Comparison of ENCODE assay signal across 11 cellular contexts in the genomic region with DNA sequence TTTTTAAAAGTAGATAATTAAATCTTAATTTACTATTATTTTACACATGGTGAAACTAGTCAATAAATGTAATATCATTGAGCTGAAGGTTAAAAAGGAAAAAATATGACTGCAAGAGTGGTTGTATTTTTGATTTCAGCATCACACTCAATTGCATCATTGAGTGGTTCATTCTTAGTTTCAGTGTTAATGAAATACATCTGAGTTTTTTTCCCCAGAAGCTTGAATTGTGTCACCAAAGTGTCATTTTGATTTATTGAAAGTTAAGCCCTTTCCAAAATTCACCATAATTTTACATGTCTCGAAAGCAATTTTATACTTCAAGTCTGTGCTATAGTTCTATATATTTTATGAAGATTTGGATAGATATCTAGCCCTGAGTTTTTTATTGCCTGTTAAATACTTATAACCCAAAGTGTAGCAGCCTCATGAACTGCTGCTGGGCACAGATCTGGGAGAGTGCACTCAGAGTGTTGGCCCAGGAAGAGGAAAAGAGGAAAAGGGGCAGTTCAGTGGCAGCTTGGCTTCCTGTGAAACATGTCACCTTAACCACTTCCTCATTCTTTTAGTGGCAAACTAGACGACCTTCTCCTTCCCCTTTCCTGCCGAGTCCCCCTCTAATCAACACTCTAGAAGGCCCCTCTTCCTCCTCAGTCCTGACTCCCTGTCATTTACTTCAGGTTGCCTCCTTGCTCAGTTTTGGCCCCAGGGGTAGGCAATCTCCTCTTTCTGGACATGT.
DNase-seq lines count a peak whose midpoint lies in the region; ATAC-seq and TF ChIP-seq lines count a peak whose summit lies in the region.
"Had no signal": no experiment of that assay in that cellular context is flagged by ENCODE, and none has a peak within 500 bp of the region (broad histone marks: within the 10 kb centered on the region; RNA-seq: fewer than 3 reads in every experiment).

No MANE protein-coding gene starts in this region.

- no peaks in the 10 kb centered on the region for H3K27me3 ChIP-seq in sigmoid colon

- H3K27ac Mint-ChIP-seq in activated B cell treated with CpG ODN at 0.5 μM for 24 hours: peak overlapping the region; percentile 76
- peak overlapping the region; percentile 52 for H3K27ac Mint-ChIP-seq in natural killer cell

- no peaks in the 10 kb centered on the region for H3K4me1 ChIP-seq in sigmoid colon

- TF ChIP-seq CTCF in activated B cell treated with CpG ODN at 0.5 μM for 24 hours (IDR thresholded peaks at IDR 0.05): no peak
- no peak for TF ChIP-seq CTCF in natural killer cell (IDR thresholded peaks at IDR 0.05)
- TF ChIP-seq CTCF in sigmoid colon (IDR thresholded peaks at IDR 0.05): no peak

- 19 to 41% methylated on average over 3 of the region's 3 CpGs for WGBS in sigmoid colon, 2 donors

- H3K27me3 Mint-ChIP-seq in activated B cell treated with CpG ODN at 0.5 μM for 24 hours: no peaks in the 10 kb centered on the region
- H3K27me3 Mint-ChIP-seq in natural killer cell (ENCODE audit: low read depth in 2 of 2): peaks cover 0 to 10% of the 10 kb centered on the region in 2 donors

- ATAC-seq in activated B cell treated with CpG ODN at 0.5 μM for 24 hours (ENCODE audit: low read depth): peak; percentile 61
- ATAC-seq in natural killer cell: peak; percentile 24 to 65 (median 57)
- no peak for ATAC-seq in HG03520 (IDR thresholded peaks at IDR 0.05; ENCODE audit: unreplicated experiment)

- no peaks in the 10 kb centered on the region for H3K9me3 ChIP-seq in sigmoid colon

- no peaks in the 10 kb centered on the region for H3K36me3 Mint-ChIP-seq in activated B cell treated with CpG ODN at 0.5 μM for 24 hours (ENCODE audit: low read depth)
- no peaks in the 10 kb centered on the region for H3K36me3 Mint-ChIP-seq in natural killer cell

- CTCF ChIA-PET in activated B cell treated with CpG ODN at 0.5 μM for 24 hours (lab: Charles Lee): no interaction called here

- no peak overlapping the region for H3K27ac ChIP-seq in sigmoid colon

- no peak for TF ChIP-seq POLR2A in sigmoid colon (IDR thresholded peaks at IDR 0.05)

- no peak for TF ChIP-seq EP300 in sigmoid colon (IDR thresholded peaks at IDR 0.05)

- H3K4me3 Mint-ChIP-seq in activated B cell treated with CpG ODN at 0.5 μM for 24 hours (peak overlapping the region; percentile 33), natural killer cell (peak overlapping the region; percentile 63)

- H3K36me3 ChIP-seq in sigmoid colon: no peaks in the 10 kb centered on the region

- DNase-seq in GF-D8 (lab: John Stamatoyannopoulos, UW) (peak; percentile 63), HT1080 (ENCODE audit: low read depth) (peak; percentile 31), activated B cell treated with CpG ODN at 0.5 μM for 24 hours (no peak), natural killer cell (no peak), SIG-M5 (lab: John Stamatoyannopoulos, UW) (no peak), NCI-H187 treated with DMSO at 0.1 percent for 48 hours (lab: John Stamatoyannopoulos, UW) (no peak), sigmoid colon (no peak)
- DNase-seq: anterior cingulate cortex, NCI-H1105 treated with DMSO at 0.1 percent for 48 hours, NCI-H82 had no signal

- H3K9me3 Mint-ChIP-seq in activated B cell treated with CpG ODN at 0.5 μM for 24 hours (peaks cover 7% of the 10 kb centered on the region), natural killer cell (peaks cover 4 to 6% of the 10 kb centered on the region in 2 donors)

- H3K4me3 ChIP-seq in sigmoid colon: no peak overlapping the region

- intact Hi-C loops in activated B cell treated with CpG ODN at 0.5 μM for 24 hours (cut with micrococcal nuclease): no loop called here
- intact Hi-C loops in natural killer cell (cut with micrococcal nuclease): no loop called here
- intact Hi-C loops in sigmoid colon (cut with DNase I): no loop called here

- H3K4me1 Mint-ChIP-seq in activated B cell treated with CpG ODN at 0.5 μM for 24 hours (peaks cover 23% of the 10 kb centered on the region), natural killer cell (peaks cover 23 to 26% of the 10 kb centered on the region in 2 donors)

- POLR2A ChIA-PET in activated B cell treated with CpG ODN at 0.5 μM for 24 hours (lab: Charles Lee): interaction anchor here (0.6 kb wide), 1 partner anchor 153 kb away, joined by 3 read pairs; no protein-coding TSS in a partner anchor

Comparison
In these comparisons a context has a peak if more than half of its experiments do, and no peak if none do; other contexts are left out.
1. DNase-seq: peak in GF-D8 (single experiment) and HT1080 (single experiment); none in activated B cell treated with CpG ODN at 0.5 μM for 24 hours (single experiment), natural killer cell (single experiment), SIG-M5 (single experiment), NCI-H187 treated with DMSO at 0.1 percent for 48 hours (single experiment) and sigmoid colon (single experiment).